ENCODE assay signal across 13 cellular contexts in genomic region chr15:79179108-79179561, GRCh38.
A peak's percentile ranks its signal among the peaks of the same experiment; 100 is the strongest.
DNase-seq lines count a peak whose midpoint lies in the region; ATAC-seq and TF ChIP-seq lines count a peak whose summit lies in the region.
"Had no signal": no experiment of that assay in that cellular context is flagged by ENCODE, and none has a peak within 500 bp of the region (broad histone marks: within the 10 kb centered on the region; RNA-seq: fewer than 3 reads in every experiment).

No MANE protein-coding gene starts in this region.

- H3K4me1 Mint-ChIP-seq in CD4-positive, alpha-beta memory T cell = peaks cover 0 to under 1% (median 0%) of the 10 kb centered on the region in 4 donors

- no peak for ATAC-seq in stimulated activated naive CD8-positive, alpha-beta T cell treated with anti-CD3 and anti-CD28 coated beads, Interleukin-15, Interleukin-2, amounts not matched to agents 100 U/mL and 50 U/mL, for 24 hours

- H3K36me3 Mint-ChIP-seq in CD4-positive, alpha-beta memory T cell = no peaks in the 10 kb centered on the region
- H3K36me3 Mint-ChIP-seq: brain, memory B cell had no signal

- CTCF ChIA-PET in CD4-positive, alpha-beta memory T cell (lab: Charles Lee; ENCODE audit: partially characterized antibody) = no interaction called here

- no peak overlapping the region for H3K4me3 ChIP-seq in CD4-positive, alpha-beta memory T cell (ENCODE audit: low read length in 2 of 2)

- H3K4me3 Mint-ChIP-seq in CD4-positive, alpha-beta memory T cell = no peak overlapping the region
- H3K4me3 Mint-ChIP-seq: brain, memory B cell had no signal

- H3K9me3 Mint-ChIP-seq in CD4-positive, alpha-beta memory T cell = no peaks in the 10 kb centered on the region
- H3K9me3 Mint-ChIP-seq: memory B cell had no signal

- H3K36me3 ChIP-seq in CD4-positive, alpha-beta memory T cell (ENCODE audit: insufficient read depth, low read length) = no peaks in the 10 kb centered on the region

- POLR2A ChIA-PET in CD4-positive, alpha-beta memory T cell (lab: Charles Lee; ENCODE audit: partially characterized antibody) = no interaction called here

- intact Hi-C loops in CD4-positive, alpha-beta memory T cell (cut with micrococcal nuclease) = no loop called here

- no peak overlapping the region for H3K27ac Mint-ChIP-seq in CD4-positive, alpha-beta memory T cell
- H3K27ac Mint-ChIP-seq: memory B cell had no signal

- no peaks in the 10 kb centered on the region for H3K9me3 ChIP-seq in CD4-positive, alpha-beta memory T cell (ENCODE audit: control insufficient read depth in 1 of 2, low read length in 2 of 2)

- no peaks in the 10 kb centered on the region for H3K27me3 ChIP-seq in CD4-positive, alpha-beta memory T cell (ENCODE audit: insufficient read depth, low read length)

- peaks cover 10 to 16% of the 10 kb centered on the region in 2 donors for H3K27me3 Mint-ChIP-seq in CD4-positive, alpha-beta memory T cell

- H3K4me1 ChIP-seq in CD4-positive, alpha-beta memory T cell (ENCODE audit: insufficient read depth, low read length) = no peaks in the 10 kb centered on the region

- DNase-seq in DMS 273 (lab: John Stamatoyannopoulos, UW; ENCODE audit: unreplicated experiment) = peak; percentile 12
- DNase-seq in DMS 273 treated with DMSO at 0.1 percent for 48 hours (lab: John Stamatoyannopoulos, UW) = no peak
- DNase-seq in epithelial cell of prostate (ENCODE audit: low read depth, low spot score) = peak; percentile 40
- DNase-seq in renal cortical epithelial cell (ENCODE audit: low read depth) = peak; percentile 82
- no peak for DNase-seq in stimulated activated naive CD8-positive, alpha-beta T cell treated with anti-CD3 and anti-CD28 coated beads, Interleukin-15, Interleukin-2, amounts not matched to agents 100 U/mL and 50 U/mL, for 24 hours
- DNase-seq in CD4-positive, alpha-beta memory T cell = no peak
- no peak for DNase-seq in stimulated activated CD4-positive, alpha-beta T cell treated with anti-CD3 and anti-CD28 coated beads, Interleukin-4, amount 100 ng/mL, for 4 hours
- DNase-seq: foreskin melanocyte, T-helper 1 cell had no signal

- no peak overlapping the region for H3K27ac ChIP-seq in epithelial cell of prostate
- H3K27ac ChIP-seq in CD4-positive, alpha-beta memory T cell (ENCODE audit: low read depth, low read length) = no peak overlapping the region
- H3K27ac ChIP-seq: 22Rv1 had no signal

TF ChIP-seq in PFSK-1, 5 proteins besides CTCF, POLR2A, EP300 and RAD21:
- TF ChIP-seq SIN3A (IDR thresholded peaks at IDR 0.05; ENCODE audit: borderline replicate concordance, insufficient read depth, low read length) (no peak; the same call in 1 of the 2 replicates), FOXP2 (optimal IDR thresholded peaks at IDR 0.05; ENCODE audit: borderline replicate concordance, extremely low read depth, extremely low read length, insufficient read depth) (peak; percentile 94)

Comparison
In these comparisons a context has a peak if more than half of its experiments do, and no peak if none do; other contexts are left out.
1. DNase-seq: peak in DMS 273 (single experiment), epithelial cell of prostate (single experiment) and renal cortical epithelial cell (single experiment); none in DMS 273 treated with DMSO at 0.1 percent for 48 hours (single experiment), stimulated activated naive CD8-positive, alpha-beta T cell treated with anti-CD3 and anti-CD28 coated beads, Interleukin-15, Interleukin-2, amounts not matched to agents 100 U/mL and 50 U/mL, for 24 hours (single experiment), CD4-positive, alpha-beta memory T cell (0 of 5) and stimulated activated CD4-positive, alpha-beta T cell treated with anti-CD3 and anti-CD28 coated beads, Interleukin-4, amount 100 ng/mL, for 4 hours (0 of 2).